ENCODE assay signal across 8 cellular contexts in the genomic region with DNA sequence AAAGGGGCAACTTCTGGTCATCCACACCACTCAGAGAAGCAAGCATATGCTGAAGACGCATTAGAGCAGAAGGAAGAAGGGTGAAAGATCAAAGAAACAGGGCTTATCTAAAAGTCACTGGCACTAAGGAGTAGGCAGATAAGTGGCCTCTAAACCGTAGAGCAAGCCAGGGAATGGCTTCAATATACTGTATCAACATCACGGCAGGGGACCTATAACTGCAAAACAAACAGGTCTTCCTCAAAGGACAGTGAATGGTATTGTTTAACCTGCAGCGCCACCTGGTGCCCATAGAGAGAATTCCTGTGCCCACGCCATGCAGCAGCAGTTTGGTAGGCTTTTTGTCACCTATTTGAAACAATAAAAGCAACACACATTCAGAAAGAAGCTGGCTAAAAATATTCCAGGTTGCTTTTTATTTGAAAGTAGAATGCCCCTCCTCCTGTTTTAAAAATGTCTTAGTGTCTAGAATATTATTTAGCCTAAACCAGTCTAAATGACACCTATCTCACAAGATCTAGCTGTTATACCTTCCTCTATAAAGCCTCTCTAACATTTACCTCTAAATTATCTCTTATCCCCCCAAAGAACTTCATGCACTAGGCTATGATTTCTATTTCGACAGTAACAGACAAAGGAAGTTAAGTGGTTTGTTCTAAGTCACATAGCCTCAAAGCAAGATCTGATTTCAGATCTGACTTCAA. TPM values are rescaled to one million over a fixed set of nuclear protein-coding genes. Genes with fewer than 3 reads are reported as not detected.
DNase-seq lines count a peak whose midpoint lies in the region; ATAC-seq and TF ChIP-seq lines count a peak whose summit lies in the region.

No MANE protein-coding gene starts in this region.

- peak; percentile 43 for ATAC-seq in left ventricle myocardium superior

- POLR2A ChIA-PET in GM10248 (lab: Yijun Ruan, JAX), result no interaction called here
- POLR2A ChIA-PET in HEK293 (lab: Yijun Ruan, JAX), result interaction anchor here (0.9 kb wide), 1 partner anchor 463 kb away, joined by 8 read pairs; no protein-coding TSS in a partner anchor

- H3K4me1 ChIP-seq in HEK293 (ENCODE audit: control insufficient read depth, insufficient read depth, low read length) (0 out of 2 replicates have a peak, but pooled peaks cover 2% of the 10 kb centered on the region), adrenal gland (replicated peaks in 1 of 2) (peaks cover 11 to 39% of the 10 kb centered on the region in 2 donors)

- H3K4me3 ChIP-seq in HEK293 (ENCODE audit: low read depth, low read length) (no peak overlapping the region), NB4 (ENCODE audit: low read depth, low read length) (no peak overlapping the region), SU-DHL-6 (ENCODE audit: insufficient read depth, low read length, poor library complexity, severe bottlenecking) (no peak overlapping the region), adrenal gland (no peak overlapping the region)

- peak; percentile 87 for TF ChIP-seq CTCF in GM10248 (IDR thresholded peaks at IDR 0.05; ENCODE audit: control extremely low read depth, extremely low read depth, low read depth, missing control alignments)
- TF ChIP-seq CTCF in HEK293 (tag by site-specific recombination; IDR thresholded peaks at IDR 0.05), result 0 out of 2 replicates have a peak, but pooled peaks have one; percentile 48
- peak; percentile 91 for TF ChIP-seq CTCF in NB4 (IDR thresholded peaks at IDR 0.05; ENCODE audit: low read depth, low read length)
- peak; percentile 41 for TF ChIP-seq CTCF in SU-DHL-6 (IDR thresholded peaks at IDR 0.05; ENCODE audit: insufficient read depth, low read length, poor library complexity, severe bottlenecking)
- TF ChIP-seq CTCF in adrenal gland (IDR thresholded peaks at IDR 0.05), result peak; percentile 84 to 94 (median 88)

- intact Hi-C loops in adrenal gland (cut with DNase I), result no loop called here
- intact Hi-C loops in left ventricle myocardium superior (cut with micrococcal nuclease), result loop anchor here (10.0 kb wide), 1 partner anchor 460 kb away; no protein-coding TSS in a partner anchor

- H4K20me1 ChIP-seq in SU-DHL-6 (ENCODE audit: low read depth, low read length), result no peaks in the 10 kb centered on the region

- DNase-seq in GM10248 (ENCODE audit: extremely low spot score) (peak; percentile 55), NB4 (ENCODE audit: low read depth) (peak; percentile 80), adrenal gland (peak; percentile 58 to 93 (median 79)), left ventricle myocardium superior (peak; percentile 79), putamen (ENCODE audit: low spot score) (peak; percentile 81), NCI-H1048 (lab: John Stamatoyannopoulos, UW) (no peak)

- CTCF ChIA-PET in GM10248 (lab: Yijun Ruan, JAX) (interaction anchor here (0.7 to 8.5 kb wide), 16 partner anchors 8 to 682 kb away, joined by 3 to 92 read pairs (median 20); a partner anchor contains a TSS), HEK293 (lab: Yijun Ruan, JAX) (interaction anchor here (0.6 to 4.8 kb wide), 32 partner anchors 8 to 762 kb away, joined by 3 to 59 read pairs (median 4); a partner anchor contains a TSS)

- H3K27me3 ChIP-seq in SU-DHL-6 (ENCODE audit: low read length) (no peaks in the 10 kb centered on the region), adrenal gland (no peaks in the 10 kb centered on the region)

- H3K9me3 ChIP-seq in HEK293 (ENCODE audit: control insufficient read depth, insufficient read depth, low read depth, low read length) (no peaks in the 10 kb centered on the region), SU-DHL-6 (ENCODE audit: insufficient read depth, low read length) (no peaks in the 10 kb centered on the region), adrenal gland (replicated peaks in 1 of 3) (no peaks in the 10 kb centered on the region)

- H2AFZ ChIP-seq in SU-DHL-6 (ENCODE audit: low read depth, low read length, severe bottlenecking), result no peak overlapping the region

- H3K27ac ChIP-seq in HEK293 (ENCODE audit: extremely low read depth, low read depth, low read length) (no peak overlapping the region), SU-DHL-6 (ENCODE audit: low read depth, low read length) (no peak overlapping the region), adrenal gland (no peak overlapping the region)

- H3K9me2 ChIP-seq in SU-DHL-6 (replicated peaks; ENCODE audit: insufficient read depth, low read length), result no peaks in the 10 kb centered on the region

- H3K79me2 ChIP-seq in SU-DHL-6 (ENCODE audit: insufficient read depth, low read length), result no peaks in the 10 kb centered on the region

- 22 to 35% (median 24%) methylated on average over 5 to 6 of the region's 6 CpGs for WGBS in adrenal gland, 4 donors

- no peaks in the 10 kb centered on the region for H3F3A ChIP-seq in SU-DHL-6 (ENCODE audit: insufficient read depth)

- TF ChIP-seq POLR2A in NB4 (IDR thresholded peaks at IDR 0.05; ENCODE audit: extremely low read depth, insufficient read length), result no peak
- no peak for TF ChIP-seq POLR2A in adrenal gland (IDR thresholded peaks at IDR 0.05)

- H3K36me3 ChIP-seq in HEK293 (ENCODE audit: control insufficient read depth in 2 of 2, insufficient read depth in 1 of 2, low read length in 2 of 2), result peaks cover 0 to 94% of the 10 kb centered on the region in 2 experiments
- H3K36me3 ChIP-seq in SU-DHL-6 (ENCODE audit: low read length), result no peaks in the 10 kb centered on the region
- H3K36me3 ChIP-seq in adrenal gland (replicated peaks in 1 of 2), result peaks cover 0 to 45% of the 10 kb centered on the region in 2 donors

- no peak overlapping the region for H3K9ac ChIP-seq in SU-DHL-6 (ENCODE audit: low read length)

- no peak overlapping the region for H3K4me2 ChIP-seq in SU-DHL-6 (ENCODE audit: low read depth, low read length, poor library complexity, severe bottlenecking)

TF ChIP-seq in HEK293, 187 proteins besides CTCF, POLR2A, EP300 and RAD21 (continues in another document):
- TF ChIP-seq SCRT1 (tag by site-specific recombination; IDR thresholded peaks at IDR 0.05; ENCODE audit: borderline replicate concordance) (peak; percentile 64; the same call in 1 of the 2 replicates), ZNF510 (tag by site-specific recombination; IDR thresholded peaks at IDR 0.05; ENCODE audit: insufficient replicate concordance) (no peak), OSR2 (tag by site-specific recombination; IDR thresholded peaks at IDR 0.05) (no peak), ZNF2 (tag by site-specific recombination; IDR thresholded peaks at IDR 0.05) (peak; percentile 55; the same call in 1 of the 2 replicates), ZSCAN30 (tag by site-specific recombination; IDR thresholded peaks at IDR 0.05) (peak; percentile 54; the same call in 1 of the 2 replicates), ZNF660 (tag by site-specific recombination; IDR thresholded peaks at IDR 0.05) (peak; percentile 19; the same call in 1 of the 2 replicates), ZNF654 (tag by site-specific recombination; IDR thresholded peaks at IDR 0.05; ENCODE audit: low read depth) (peak; percentile 74), ZNF561 (tag by site-specific recombination; IDR thresholded peaks at IDR 0.05; ENCODE audit: borderline replicate concordance) (no peak), TCF7L2 (IDR thresholded peaks at IDR 0.05; ENCODE audit: borderline replicate concordance, low read depth, low read length) (peak; percentile 72; the same call in 1 of the 2 replicates), GLIS1 (tag by site-specific recombination; IDR thresholded peaks at IDR 0.05) (peak; percentile 70; the same call in 1 of the 2 replicates), KLF9 (tag by site-specific recombination; IDR thresholded peaks at IDR 0.05; ENCODE audit: low read depth) (no peak), ZNF341 (tag by site-specific recombination; IDR thresholded peaks at IDR 0.05; ENCODE audit: low read depth) (no peak), ZNF571 (tag by site-specific recombination; IDR thresholded peaks at IDR 0.05) (no peak), ZNF629 (tag by site-specific recombination; IDR thresholded peaks at IDR 0.05) (no peak), ZBTB17 (tag by site-specific recombination; IDR thresholded peaks at IDR 0.05) (no peak), FEZF1 (tag by site-specific recombination; IDR thresholded peaks at IDR 0.05) (peak; percentile 92), ZNF155 (tag by site-specific recombination; IDR thresholded peaks at IDR 0.05) (no peak), ZNF394 (tag by site-specific recombination; IDR thresholded peaks at IDR 0.05; ENCODE audit: borderline replicate concordance) (no peak), REPIN1 (tag by site-specific recombination; IDR thresholded peaks at IDR 0.05; ENCODE audit: low read depth) (no peak), ZBTB7A (tag by site-specific recombination; IDR thresholded peaks at IDR 0.05; ENCODE audit: low read depth) (no peak)
- TF ChIP-seq, protein P1, sequence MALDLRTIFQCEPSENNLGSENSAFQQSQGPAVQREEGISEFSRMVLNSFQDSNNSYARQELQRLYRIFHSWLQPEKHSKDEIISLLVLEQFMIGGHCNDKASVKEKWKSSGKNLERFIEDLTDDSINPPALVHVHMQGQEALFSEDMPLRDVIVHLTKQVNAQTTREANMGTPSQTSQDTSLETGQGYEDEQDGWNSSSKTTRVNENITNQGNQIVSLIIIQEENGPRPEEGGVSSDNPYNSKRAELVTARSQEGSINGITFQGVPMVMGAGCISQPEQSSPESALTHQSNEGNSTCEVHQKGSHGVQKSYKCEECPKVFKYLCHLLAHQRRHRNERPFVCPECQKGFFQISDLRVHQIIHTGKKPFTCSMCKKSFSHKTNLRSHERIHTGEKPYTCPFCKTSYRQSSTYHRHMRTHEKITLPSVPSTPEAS (tag by site-specific recombination; IDR thresholded peaks at IDR 0.05), result no peak
- TF ChIP-seq, protein P2, sequence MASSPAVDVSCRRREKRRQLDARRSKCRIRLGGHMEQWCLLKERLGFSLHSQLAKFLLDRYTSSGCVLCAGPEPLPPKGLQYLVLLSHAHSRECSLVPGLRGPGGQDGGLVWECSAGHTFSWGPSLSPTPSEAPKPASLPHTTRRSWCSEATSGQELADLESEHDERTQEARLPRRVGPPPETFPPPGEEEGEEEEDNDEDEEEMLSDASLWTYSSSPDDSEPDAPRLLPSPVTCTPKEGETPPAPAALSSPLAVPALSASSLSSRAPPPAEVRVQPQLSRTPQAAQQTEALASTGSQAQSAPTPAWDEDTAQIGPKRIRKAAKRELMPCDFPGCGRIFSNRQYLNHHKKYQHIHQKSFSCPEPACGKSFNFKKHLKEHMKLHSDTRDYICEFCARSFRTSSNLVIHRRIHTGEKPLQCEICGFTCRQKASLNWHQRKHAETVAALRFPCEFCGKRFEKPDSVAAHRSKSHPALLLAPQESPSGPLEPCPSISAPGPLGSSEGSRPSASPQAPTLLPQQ (tag by site-specific recombination; IDR thresholded peaks at IDR 0.05), result no peak

RNA-seq across cellular contexts. Expression of a gene that starts 21.8 kb away (rescaled TPM):
- total RNA-seq in adrenal gland, result 100 to 1,000 TPM in 1 of 8 donors, 10 to 100 TPM in 7; 49.6 to 102 (median 68.9) TPM
- polyA plus RNA-seq in adrenal gland, result 10 to 100 TPM; 13.6 to 72.4 (median 20.8) TPM
- 59.7 TPM for total RNA-seq in left ventricle myocardium superior

Comparison
In these comparisons a context has a peak if more than half of its experiments do, and no peak if none do; other contexts are left out.
1. CTCF ChIP-seq: peak in every context shown above with its lines; median percentile 91 in NB4; 88 in adrenal gland; 87 in GM10248; 48 in HEK293; 41 in SU-DHL-6.